Comparison of ENCODE assay signal across 8 cellular contexts in the genomic region with DNA sequence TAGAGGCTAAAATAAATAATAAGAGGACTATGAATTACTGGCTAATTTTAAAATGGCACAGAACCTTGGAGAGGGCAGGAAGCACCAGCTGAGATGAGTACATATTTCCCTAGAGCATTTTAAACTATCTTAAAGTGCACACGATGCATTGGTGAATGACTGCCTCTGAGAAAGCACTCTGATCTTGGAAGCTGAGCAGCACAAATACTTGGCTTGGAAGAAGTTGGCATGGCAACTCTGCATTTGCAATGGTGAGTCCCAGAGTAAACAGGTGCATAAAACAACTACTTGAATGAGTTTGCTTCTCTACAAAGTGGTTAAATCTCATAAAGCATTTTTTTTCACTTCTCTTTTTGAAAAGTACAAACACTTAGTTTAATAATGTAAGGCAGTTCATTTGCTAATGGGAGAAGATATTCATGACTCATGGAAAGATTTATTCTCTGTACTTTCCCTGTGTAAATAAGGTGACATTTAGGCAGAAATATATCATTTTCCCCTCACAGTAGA.
DNase-seq lines count a peak whose midpoint lies in the region; ATAC-seq, FAIRE-seq and TF ChIP-seq lines count a peak whose summit lies in the region.

No MANE protein-coding gene starts in this region.

- H3K36me3 ChIP-seq in K562 (ENCODE audit: control insufficient read depth, insufficient read depth, low read length) (no peaks in the 10 kb centered on the region), prostate gland (no peaks in the 10 kb centered on the region)

- intact Hi-C loops in K562 (cut with micrococcal nuclease) (no loop called here), prostate gland (cut with DNase I) (no loop called here)

- H3K27ac ChIP-seq in K562 (ENCODE audit: extremely low read depth, low read depth, low read length) (no peak overlapping the region), prostate gland (no peak overlapping the region)

- TF ChIP-seq POLR2A in K562 (conservative IDR thresholded peaks at IDR 0.05) (no peak), prostate gland (IDR thresholded peaks at IDR 0.05) (no peak)

- no peaks in the 10 kb centered on the region for H3K9me1 ChIP-seq in K562 (ENCODE audit: control insufficient read depth, insufficient read depth, low read length)

- H3K27me3 ChIP-seq in K562 (ENCODE audit: control insufficient read depth in 2 of 2, insufficient read depth in 2 of 2, low read length in 2 of 2) (no peaks in the 10 kb centered on the region), prostate gland (replicated peaks; ENCODE audit: insufficient read depth) (no peaks in the 10 kb centered on the region)

- WGBS in K562 (ENCODE audit: insufficient coverage, low coverage, missing lambda C conversion rate), result 30% methylated on average over 1 of the region's 1 CpG
- 11% methylated on average over 1 of the region's 1 CpG for WGBS in prostate gland

- TF ChIP-seq EP300 in K562 (IDR thresholded peaks at IDR 0.05; ENCODE audit: low read length), result no peak

- no peak for FAIRE-seq in K562 (lab: Jason Lieb, UNC)

- no peaks in the 10 kb centered on the region for H3K79me2 ChIP-seq in K562 (ENCODE audit: control insufficient read depth, insufficient read depth, low read length)

- no peak overlapping the region for H3K9ac ChIP-seq in K562 (ENCODE audit: insufficient read depth in 1 of 2, low read depth in 2 of 2, low read length in 2 of 2)

- no peaks in the 10 kb centered on the region for H4K20me1 ChIP-seq in K562 (replicated peaks; ENCODE audit: control insufficient read depth, insufficient read depth, low read length)

- no peak overlapping the region for H3K4me2 ChIP-seq in K562 (ENCODE audit: insufficient read depth, low read length)

- in situ Hi-C loops in K562 (cut with MboI), result no loop called here

- H3K4me1 ChIP-seq in K562 (replicated peaks in 1 of 2; ENCODE audit: control insufficient read depth in 2 of 2, insufficient read depth in 2 of 2, low read length in 2 of 2) (peaks cover 0 to 7% of the 10 kb centered on the region in 2 experiments; a peak in 2 of 5 replicates), prostate gland (replicated peaks) (no peaks in the 10 kb centered on the region)

- POLR2A ChIA-PET in K562 (lab: Yijun Ruan, JAX), result interaction anchor here (1.5 to 1.6 kb wide), 2 partner anchors 15 to 20 kb away, joined by 3 to 4 read pairs; no protein-coding TSS in a partner anchor

- CTCF ChIA-PET in K562 (lab: Yijun Ruan, JAX; ENCODE audit: low intra/inter-chr PET ratio), result no interaction called here

- H3K9me3 ChIP-seq in K562 (replicated peaks; ENCODE audit: control insufficient read depth, insufficient read depth, low read depth, low read length) (no peaks in the 10 kb centered on the region), prostate gland (no peaks in the 10 kb centered on the region)

- no peak overlapping the region for H2AFZ ChIP-seq in K562 (ENCODE audit: low read depth, low read length)

- BruUV-seq in K562 (replicated peaks; lab: Mats Ljungman, UMichigan), result no TSS peak

- ATAC-seq in GM18511 (IDR thresholded peaks at IDR 0.05; ENCODE audit: unreplicated experiment) (peak; percentile 90), GM21717 (IDR thresholded peaks at IDR 0.05; ENCODE audit: unreplicated experiment) (peak; percentile 96), HG03457 (IDR thresholded peaks at IDR 0.05; ENCODE audit: unreplicated experiment) (peak; percentile 85), K562 (no peak)

- no peak for DNase-seq in K562 (ENCODE audit: extremely low read depth in 1 of 4, low spot score in 3 of 4)
- no peak for DNase-seq in HuH-7.5 (ENCODE audit: low spot score)
- DNase-seq in SW480 (ENCODE audit: low spot score), result no peak
- no peak for DNase-seq in SHP77 treated with DMSO at 0.1 percent for 48 hours (lab: John Stamatoyannopoulos, UW)
- no peak for DNase-seq in prostate gland (ENCODE audit: low spot score)

- no peak overlapping the region for H3K4me3 ChIP-seq in K562
- H3K4me3 ChIP-seq in prostate gland, result no peak overlapping the region

- no peak for TF ChIP-seq RAD21 in K562 (CRISPR knock-in tag; conservative IDR thresholded peaks at IDR 0.05 in 1 of 2, IDR thresholded peaks at IDR 0.05 in 1 of 2)

- TF ChIP-seq CTCF in K562 (IDR thresholded peaks at IDR 0.05 in 2 of 3, conservative IDR thresholded peaks at IDR 0.05 in 1 of 3; ENCODE audit: insufficient read depth in 2 of 3, low read depth in 1 of 3, low read length in 3 of 3) (no peak), prostate gland (IDR thresholded peaks at IDR 0.05) (no peak)

TF ChIP-seq in K562, 482 proteins besides CTCF, POLR2A, EP300 and RAD21:
- TF ChIP-seq ZNF445 (CRISPR knock-in tag; IDR thresholded peaks at IDR 0.05; ENCODE audit: low read depth) (no peak), ZNF644 (tag; IDR thresholded peaks at IDR 0.05; ENCODE audit: low read depth) (no peak), ZNF431 (CRISPR knock-in tag; IDR thresholded peaks at IDR 0.05) (no peak), MEIS2 (IDR thresholded peaks at IDR 0.05; ENCODE audit: partially characterized antibody) (peak; percentile 54), ZNF184 (CRISPR knock-in tag; IDR thresholded peaks at IDR 0.05) (no peak)
- TF ChIP-seq, protein P1, sequence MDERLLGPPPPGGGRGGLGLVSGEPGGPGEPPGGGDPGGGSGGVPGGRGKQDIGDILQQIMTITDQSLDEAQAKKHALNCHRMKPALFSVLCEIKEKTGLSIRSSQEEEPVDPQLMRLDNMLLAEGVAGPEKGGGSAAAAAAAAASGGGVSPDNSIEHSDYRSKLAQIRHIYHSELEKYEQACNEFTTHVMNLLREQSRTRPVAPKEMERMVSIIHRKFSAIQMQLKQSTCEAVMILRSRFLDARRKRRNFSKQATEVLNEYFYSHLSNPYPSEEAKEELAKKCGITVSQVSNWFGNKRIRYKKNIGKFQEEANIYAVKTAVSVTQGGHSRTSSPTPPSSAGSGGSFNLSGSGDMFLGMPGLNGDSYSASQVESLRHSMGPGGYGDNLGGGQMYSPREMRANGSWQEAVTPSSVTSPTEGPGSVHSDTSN (CRISPR knock-in tag; IDR thresholded peaks at IDR 0.05; ENCODE audit: low read depth), result no peak
- TF ChIP-seq, protein P1 (tag; conservative IDR thresholded peaks at IDR 0.05; ENCODE audit: low read depth), result 0 out of 2 replicates have a peak, but pooled peaks have one; percentile 14
